22 cellular contexts compared by ENCODE assay signal in the genomic region with DNA sequence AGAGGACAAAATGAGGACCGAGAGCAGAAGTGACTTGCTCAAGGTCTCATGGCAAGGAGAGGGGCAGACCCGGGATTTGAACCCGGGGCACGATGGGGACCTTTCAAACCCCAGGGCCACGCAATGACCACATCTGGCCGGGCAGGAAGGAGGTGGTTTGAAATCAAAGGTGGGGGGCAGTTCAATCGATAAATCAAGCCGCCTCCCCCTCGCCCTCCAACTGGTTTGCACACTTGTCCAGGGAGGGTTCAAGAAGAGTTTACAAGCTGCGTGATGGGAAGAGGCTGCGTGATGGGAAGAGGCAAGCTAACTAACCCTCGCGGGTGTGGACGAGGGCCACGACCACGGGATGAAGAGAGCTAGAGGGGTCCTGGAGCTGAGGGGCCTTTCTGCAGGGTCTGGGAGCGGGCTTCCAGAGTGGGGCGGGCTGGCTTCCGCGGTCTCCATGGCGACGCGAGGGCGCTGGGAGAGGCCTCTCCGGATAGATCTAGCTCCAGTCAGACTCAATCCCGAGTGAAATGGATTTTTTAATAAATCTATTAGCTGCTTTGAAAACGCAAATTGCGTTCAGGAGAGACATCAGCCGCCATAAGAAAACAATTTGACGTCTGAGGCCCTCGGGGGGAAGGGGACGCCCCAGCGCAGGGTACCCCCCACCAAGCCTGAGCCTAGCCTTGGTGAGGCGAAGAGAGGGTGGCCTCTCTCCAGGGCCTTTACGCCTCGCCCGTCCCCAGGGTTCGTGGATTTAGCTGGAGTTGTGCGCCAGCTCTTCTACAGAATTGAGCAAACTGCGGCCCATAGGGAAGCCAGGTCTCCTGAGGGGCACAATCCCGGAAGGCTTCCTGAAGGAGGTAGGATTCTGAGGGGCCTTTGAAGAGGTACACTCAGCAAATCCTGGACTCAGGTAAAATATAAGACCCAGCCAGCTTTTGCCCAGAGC.
"Had no signal": no experiment of that assay in that cellular context is flagged by ENCODE, and none has a peak within 500 bp of the region (broad histone marks: within the 10 kb centered on the region; RNA-seq: fewer than 3 reads in every experiment).

No MANE protein-coding gene starts in this region.

- H3K27ac Mint-ChIP-seq: endodermal cell, nephron, type B pancreatic cell had no signal

- H3K9me3 ChIP-seq: colonic mucosa, neutrophil, right atrium auricular region, thyroid gland, uterus had no signal

- H3K27me3 ChIP-seq: colonic mucosa, right atrium auricular region, thyroid gland, uterus had no signal

- H3K4me1 ChIP-seq: colonic mucosa, heart left ventricle, left lung, right atrium auricular region, sigmoid colon, thyroid gland, uterus had no signal

- H3K27ac ChIP-seq: colonic mucosa, heart left ventricle, left lung, neutrophil, right atrium auricular region, sigmoid colon, skin epidermis, thyroid gland, uterus had no signal

- DNase-seq: cerebellar nuclear complex; colonic mucosa; dermis blood vessel endothelial cell; endodermal cell; erythroblast; foreskin melanocyte; hippocampal formation; left lung; mesenchymal stem cell; naive B cell; sigmoid colon; stimulated activated CD4-positive, alpha-beta T cell treated with anti-CD3 and anti-CD28 coated beads, Interleukin-12 subunit alpha, Interleukin-12 subunit beta, amount 100 ng/mL, for 4 hours; stimulated activated naive CD4-positive, alpha-beta T cell; thyroid gland; uterus had no signal

- H3K36me3 ChIP-seq: colonic mucosa, heart left ventricle, left lung, neutrophil, right atrium auricular region, sigmoid colon, thyroid gland, uterus had no signal

- H3K4me3 Mint-ChIP-seq: endodermal cell, naive B cell, nephron, type B pancreatic cell had no signal

- H3K4me1 Mint-ChIP-seq: naive B cell had no signal

- ATAC-seq: heart left ventricle, left lung had no signal

- H3K4me3 ChIP-seq: colonic mucosa, heart left ventricle, left lung, lung, right atrium auricular region, sigmoid colon, skin epidermis, thyroid gland, uterus had no signal

- H3K36me3 Mint-ChIP-seq: type B pancreatic cell had no signal
